ENCODE assay signal across 8 cellular contexts in genomic region chr2:204110250-204111183, GRCh38.
DNase-seq lines count a peak whose midpoint lies in the region; ATAC-seq and TF ChIP-seq lines count a peak whose summit lies in the region.

No MANE protein-coding gene starts in this region.

- no peaks in the 10 kb centered on the region for H3K9me2 ChIP-seq in PC-9 (ENCODE audit: insufficient read depth)

- H4K20me1 ChIP-seq in BLaER1 (no peaks in the 10 kb centered on the region), PC-9 (ENCODE audit: insufficient read depth) (no peaks in the 10 kb centered on the region)

- peak overlapping the region in 4 of 6 donors; percentile 33 to 85 (median 59) for H3K27ac Mint-ChIP-seq in immature natural killer cell

- DNase-seq in KBM-7, result peak; percentile 58
- peak; percentile 59 for DNase-seq in activated T-cell treated with anti-CD3 and anti-CD28 coated beads for 48 hours (ENCODE audit: low read depth)
- DNase-seq in immature natural killer cell, result peak; percentile 60 to 66 (median 66)
- DNase-seq in stimulated activated CD8-positive, alpha-beta memory T cell treated with anti-CD3 and anti-CD28 coated beads, Interleukin-7, amount 100 ng/mL, for 4 hours (ENCODE audit: low read depth in 2 of 2), result peak; percentile 34 to 44
- DNase-seq in ACHN, result no peak
- DNase-seq in PC-9, result no peak

- H3K4me1 Mint-ChIP-seq in immature natural killer cell, result peaks cover 47 to 57% of the 10 kb centered on the region in 2 donors

- H3K27ac ChIP-seq in BLaER1 (peak overlapping the region; percentile 63), PC-9 (no peak overlapping the region)

- BruUV-seq in PC-9 (replicated peaks; lab: Mats Ljungman, UMichigan), result no TSS peak

- H3F3A ChIP-seq in PC-9 (ENCODE audit: insufficient read depth, low read depth), result no peaks in the 10 kb centered on the region

- H3K4me2 ChIP-seq in BLaER1, result peak overlapping the region; percentile 89
- no peak overlapping the region for H3K4me2 ChIP-seq in PC-9

- H3K79me2 ChIP-seq in PC-9 (ENCODE audit: low read depth), result no peaks in the 10 kb centered on the region

- H2AFZ ChIP-seq in PC-9, result no peak overlapping the region

- H3K9ac ChIP-seq in BLaER1, result peak overlapping the region; percentile 42; the same call in 1 of the 2 replicates

- ATAC-seq in GM21381 (IDR thresholded peaks at IDR 0.05; ENCODE audit: unreplicated experiment), result peak; percentile 92

- POLR2A ChIA-PET in PC-9 (lab: Charles Lee; ENCODE audit: unreplicated experiment), result no interaction called here

- H3K27me3 ChIP-seq in BLaER1 (no peaks in the 10 kb centered on the region), PC-9 (ENCODE audit: insufficient read depth, low read depth) (no peaks in the 10 kb centered on the region)

- H3K9me3 ChIP-seq in BLaER1, result no peaks in the 10 kb centered on the region
- no peaks in the 10 kb centered on the region for H3K9me3 ChIP-seq in PC-9 (ENCODE audit: insufficient read depth, low read depth)

- CTCF ChIA-PET in PC-9 (lab: Charles Lee), result no interaction called here

- peaks cover 7 to 25% (median 14%) of the 10 kb centered on the region in 3 donors for H3K27me3 Mint-ChIP-seq in immature natural killer cell (ENCODE audit: low read depth in 3 of 3)

- intact Hi-C loops in PC-9 (cut with micrococcal nuclease; ENCODE audit: unreplicated experiment), result no loop called here

- no peaks in the 10 kb centered on the region for H3K9me3 Mint-ChIP-seq in immature natural killer cell

- H3K4me1 ChIP-seq in BLaER1 (peaks cover 93% of the 10 kb centered on the region), PC-9 (replicated peaks; ENCODE audit: insufficient read depth) (no peaks in the 10 kb centered on the region)

- H3K4me3 Mint-ChIP-seq in immature natural killer cell, result peak overlapping the region; percentile 80 to 89 (median 83)

- in situ Hi-C loops in KBM-7 (cut with MboI; ENCODE audit: low pct_unique_long_range_greater_than_20kb, low sequenced_read_pairs), result no loop called here
- in situ Hi-C loops in ACHN (cut with HindIII; ENCODE audit: low pct_ligation_motif_present, low pct_unique_long_range_greater_than_20kb, low sequenced_read_pairs), result no loop called here

- no peak for TF ChIP-seq CTCF in PC-9 (conservative IDR thresholded peaks at IDR 0.05)

- H3K36me3 Mint-ChIP-seq in immature natural killer cell, result no peaks in the 10 kb centered on the region

- H3K4me3 ChIP-seq in BLaER1 (peak overlapping the region; percentile 52), PC-9 (no peak overlapping the region)

- H3K36me3 ChIP-seq in BLaER1 (no peaks in the 10 kb centered on the region), PC-9 (ENCODE audit: low read depth) (no peaks in the 10 kb centered on the region)

Comparison
In these comparisons a context has a peak if more than half of its experiments do, and no peak if none do; other contexts are left out.
1. DNase-seq: peak in KBM-7 (single experiment), activated T-cell treated with anti-CD3 and anti-CD28 coated beads for 48 hours (single experiment), immature natural killer cell (3 of 3) and stimulated activated CD8-positive, alpha-beta memory T cell treated with anti-CD3 and anti-CD28 coated beads, Interleukin-7, amount 100 ng/mL, for 4 hours (2 of 2); none in ACHN (single experiment) and PC-9 (0 of 2).